In the genomic region with DNA sequence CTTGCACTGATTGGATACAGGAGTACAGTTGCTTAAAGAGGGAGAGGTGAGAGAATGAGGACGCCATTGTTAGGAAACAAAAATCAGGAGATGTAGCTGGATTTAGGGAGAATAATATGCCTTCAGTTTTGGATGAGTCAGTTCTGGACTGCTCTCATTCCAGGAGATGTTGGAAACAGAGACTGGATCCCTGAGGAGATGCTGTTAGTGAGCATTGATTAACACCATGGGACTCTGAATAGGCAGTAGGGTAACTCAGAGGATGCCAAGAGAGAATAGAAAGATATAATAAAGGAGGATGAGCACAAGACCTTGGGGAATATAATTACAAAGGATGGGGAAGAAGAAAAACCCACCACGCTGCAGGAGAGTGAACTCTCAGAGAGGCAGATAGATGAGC, we compare ENCODE assay signal across 20 cellular contexts. TPM values are rescaled to one million over a fixed set of nuclear protein-coding genes. Genes with fewer than 3 reads are reported as not detected.
DNase-seq lines count a peak whose midpoint lies in the region; ATAC-seq and TF ChIP-seq lines count a peak whose summit lies in the region.
"Had no signal": no experiment of that assay in that cellular context is flagged by ENCODE, and none has a peak within 500 bp of the region (broad histone marks: within the 10 kb centered on the region; RNA-seq: fewer than 3 reads in every experiment).

No MANE protein-coding gene starts in this region.

- TF ChIP-seq CTCF in left lung (IDR thresholded peaks at IDR 0.05), result no peak

- H3K27ac Mint-ChIP-seq in activated naive CD4-positive, alpha-beta T cell treated with anti-CD3 and anti-CD28 coated beads, Interleukin-2, amount 50 U/mL, for 24 hours, result peak overlapping the region; percentile 76
- H3K27ac Mint-ChIP-seq in activated naive CD4-positive, alpha-beta T cell treated with anti-CD3 and anti-CD28 coated beads, Interleukin-2, amount 50 U/mL, for 72 hours, result peak overlapping the region in 1 of 2 donors; percentile 13
- H3K27ac Mint-ChIP-seq in dendritic cell treated with granulocyte-macrophage colony-stimulating factor and Interleukin-4, amounts not matched to agents 40 ng/mL and 50 ng/mL, for 4 days, result peak overlapping the region; percentile 18
- H3K27ac Mint-ChIP-seq: activated CD4-positive, alpha-beta memory T cell treated with anti-CD3 and anti-CD28 coated beads for 36 hours; activated naive CD8-positive, alpha-beta T cell treated with anti-CD3 and anti-CD28 coated beads, Interleukin-2, amount 10 ng/mL, durations not matched to agents 7 days and 5 days; CD8-positive, alpha-beta T cell had no signal

- H3K4me1 Mint-ChIP-seq in activated naive CD4-positive, alpha-beta T cell treated with anti-CD3 and anti-CD28 coated beads, Interleukin-2, amount 50 U/mL, for 24 hours, result peaks cover 36% of the 10 kb centered on the region
- H3K4me1 Mint-ChIP-seq in dendritic cell treated with granulocyte-macrophage colony-stimulating factor and Interleukin-4, amounts not matched to agents 40 ng/mL and 50 ng/mL, for 4 days (ENCODE audit: low read depth), result peaks cover 60% of the 10 kb centered on the region
- H3K4me1 Mint-ChIP-seq: activated naive CD8-positive, alpha-beta T cell treated with anti-CD3 and anti-CD28 coated beads, Interleukin-2, amount 10 ng/mL, durations not matched to agents 7 days and 5 days had no signal

- H3K4me3 ChIP-seq in left lung, result no peak overlapping the region
- H3K4me3 ChIP-seq: ovary, thyroid gland had no signal

- H3K27me3 Mint-ChIP-seq in activated naive CD4-positive, alpha-beta T cell treated with anti-CD3 and anti-CD28 coated beads, Interleukin-2, amount 50 U/mL, for 24 hours, result no peaks in the 10 kb centered on the region
- H3K27me3 Mint-ChIP-seq in dendritic cell treated with granulocyte-macrophage colony-stimulating factor and Interleukin-4, amounts not matched to agents 40 ng/mL and 50 ng/mL, for 4 days, result no peaks in the 10 kb centered on the region

- H3K36me3 ChIP-seq in left lung, result no peaks in the 10 kb centered on the region
- H3K36me3 ChIP-seq: ovary, thyroid gland had no signal

- peaks cover 42 to 82% of the 10 kb centered on the region in 2 donors for H3K4me1 ChIP-seq in left lung

- no peak overlapping the region for H3K4me3 Mint-ChIP-seq in activated naive CD4-positive, alpha-beta T cell treated with anti-CD3 and anti-CD28 coated beads, Interleukin-2, amount 50 U/mL, for 24 hours
- H3K4me3 Mint-ChIP-seq in dendritic cell treated with granulocyte-macrophage colony-stimulating factor and Interleukin-4, amounts not matched to agents 40 ng/mL and 50 ng/mL, for 4 days, result no peak overlapping the region
- H3K4me3 Mint-ChIP-seq: activated CD4-positive, alpha-beta memory T cell treated with anti-CD3 and anti-CD28 coated beads for 36 hours; activated naive CD8-positive, alpha-beta T cell treated with anti-CD3 and anti-CD28 coated beads, Interleukin-2, amount 10 ng/mL, durations not matched to agents 7 days and 5 days; CD8-positive, alpha-beta T cell had no signal

- H3K27ac ChIP-seq in left lung, result peak overlapping the region; percentile 73 to 75
- H3K27ac ChIP-seq: ovary had no signal

- H3K36me3 Mint-ChIP-seq in activated naive CD4-positive, alpha-beta T cell treated with anti-CD3 and anti-CD28 coated beads, Interleukin-2, amount 50 U/mL, for 24 hours, result no peaks in the 10 kb centered on the region
- H3K36me3 Mint-ChIP-seq in activated naive CD4-positive, alpha-beta T cell treated with anti-CD3 and anti-CD28 coated beads, Interleukin-2, amount 50 U/mL, for 72 hours, result no peaks in the 10 kb centered on the region
- H3K36me3 Mint-ChIP-seq in dendritic cell treated with granulocyte-macrophage colony-stimulating factor and Interleukin-4, amounts not matched to agents 40 ng/mL and 50 ng/mL, for 4 days (ENCODE audit: low read depth), result no peaks in the 10 kb centered on the region
- H3K36me3 Mint-ChIP-seq: activated CD4-positive, alpha-beta memory T cell treated with anti-CD3 and anti-CD28 coated beads for 36 hours; activated naive CD8-positive, alpha-beta T cell treated with anti-CD3 and anti-CD28 coated beads, Interleukin-2, amount 10 ng/mL, durations not matched to agents 7 days and 5 days; CD8-positive, alpha-beta T cell had no signal

- H3K9me3 Mint-ChIP-seq in activated naive CD4-positive, alpha-beta T cell treated with anti-CD3 and anti-CD28 coated beads, Interleukin-2, amount 50 U/mL, for 24 hours, result peaks cover 8% of the 10 kb centered on the region
- H3K9me3 Mint-ChIP-seq in activated naive CD4-positive, alpha-beta T cell treated with anti-CD3 and anti-CD28 coated beads, Interleukin-2, amount 50 U/mL, for 72 hours, result peaks cover 7% of the 10 kb centered on the region in 2 donors
- no peaks in the 10 kb centered on the region for H3K9me3 Mint-ChIP-seq in dendritic cell treated with granulocyte-macrophage colony-stimulating factor and Interleukin-4, amounts not matched to agents 40 ng/mL and 50 ng/mL, for 4 days
- H3K9me3 Mint-ChIP-seq: activated CD4-positive, alpha-beta memory T cell treated with anti-CD3 and anti-CD28 coated beads for 36 hours; CD8-positive, alpha-beta T cell had no signal

- no peak for DNase-seq in activated naive CD4-positive, alpha-beta T cell treated with anti-CD3 and anti-CD28 coated beads, Interleukin-2, amount 50 U/mL, for 72 hours (ENCODE audit: low spot score in 2 of 2)
- no peak for DNase-seq in left lung
- DNase-seq in NCI-H1105 (lab: John Stamatoyannopoulos, UW), result no peak
- no peak for DNase-seq in activated effector memory CD4-positive, alpha-beta T cell treated with anti-CD3 and anti-CD28 coated beads, Interleukin-2, amount 50 U/mL, for 16 hours
- DNase-seq in effector CD8-positive, alpha-beta T cell (lab: John Stamatoyannopoulos, UW), result no peak
- DNase-seq: activated CD4-positive, alpha-beta memory T cell treated with anti-CD3 and anti-CD28 coated beads for 36 hours; activated naive CD8-positive, alpha-beta T cell treated with anti-CD3 and anti-CD28 coated beads, Interleukin-2, amount 10 ng/mL, durations not matched to agents 7 days and 5 days; activated T-cell treated with anti-CD3 and anti-CD28 coated beads, Interleukin-2, amount 50 U/mL, for 1 hour; CD8-positive, alpha-beta T cell; foreskin melanocyte; left colon; NCI-H1694; NK-92 treated with Interleukin-12 subunit alpha and Interleukin-12 subunit beta, amount 100 ng/mL, for 24 hours; ovary; RPMI8226; small intestine; thyroid gland had no signal

- no peak for ATAC-seq in activated naive CD4-positive, alpha-beta T cell treated with anti-CD3 and anti-CD28 coated beads, Interleukin-2, amount 50 U/mL, for 72 hours
- ATAC-seq in left lung (no peak), HG03108 (IDR thresholded peaks at IDR 0.05; ENCODE audit: unreplicated experiment) (no peak)
- ATAC-seq: CD8-positive, alpha-beta T cell; left colon had no signal

- H3K27me3 ChIP-seq in left lung, result no peaks in the 10 kb centered on the region
- H3K27me3 ChIP-seq: ovary, thyroid gland had no signal

- no peaks in the 10 kb centered on the region for H3K9me3 ChIP-seq in left lung
- H3K9me3 ChIP-seq: ovary, thyroid gland had no signal

- intact Hi-C loops in dendritic cell treated with granulocyte-macrophage colony-stimulating factor and Interleukin-4, amounts not matched to agents 40 ng/mL and 50 ng/mL, for 4 days (cut with micrococcal nuclease), result no loop called here
- intact Hi-C loops in left lung (cut with DNase I), result no loop called here

RNA-seq across cellular contexts. Expression of a gene that starts 10.3 kb away (rescaled TPM):
- 1 to 10 TPM in 1 of 2 donors, under 1 TPM in 1; 0.20 to 1.5 TPM for total RNA-seq in activated naive CD4-positive, alpha-beta T cell treated with anti-CD3 and anti-CD28 coated beads, Interleukin-2, amount 50 U/mL, for 72 hours
- 100 to 1,000 TPM in 1 of 2 donors, 10 to 100 TPM in 1; 87.3 to 103 TPM for total RNA-seq in left lung
- total RNA-seq: activated naive CD8-positive, alpha-beta T cell treated with anti-CD3 and anti-CD28 coated beads, Interleukin-2, amount 10 ng/mL, durations not matched to agents 7 days and 5 days; CD8-positive, alpha-beta T cell had no signal

Comparison
In these comparisons a context has a peak if more than half of its experiments do, and no peak if none do; other contexts are left out.
1. RNA of a gene that starts 10.3 kb away (total RNA-seq): 87.3 to 103 TPM in left lung; 0.20 to 1.5 TPM in activated naive CD4-positive, alpha-beta T cell treated with anti-CD3 and anti-CD28 coated beads, Interleukin-2, amount 50 U/mL, for 72 hours; every median in the first group is over 10 times any median in the second.